12 cellular contexts compared by ENCODE assay signal in genomic region chr14:75825147-75825592, GRCh38.
DNase-seq lines count a peak whose midpoint lies in the region; ATAC-seq and TF ChIP-seq lines count a peak whose summit lies in the region.
"Had no signal": no experiment of that assay in that cellular context is flagged by ENCODE, and none has a peak within 500 bp of the region (broad histone marks: within the 10 kb centered on the region; RNA-seq: fewer than 3 reads in every experiment).

No MANE protein-coding gene starts in this region.

- H3K27ac ChIP-seq in lung (ENCODE audit: low read depth in 1 of 2, low read length in 1 of 2), result peak overlapping the region; percentile 45 to 62
- H3K27ac ChIP-seq in stomach smooth muscle (ENCODE audit: low read length), result peak overlapping the region; percentile 86

- TF ChIP-seq CTCF in lung (IDR thresholded peaks at IDR 0.05; ENCODE audit: control extremely low read depth, extremely low read depth), result no peak

- H3K27me3 ChIP-seq in lung (ENCODE audit: control insufficient read depth, insufficient read depth) (no peaks in the 10 kb centered on the region), stomach smooth muscle (ENCODE audit: control insufficient read depth in 1 of 2, insufficient read depth in 2 of 2, low read length in 2 of 2) (no peaks in the 10 kb centered on the region)

- DNase-seq in HCEC 1CT (peak; percentile 9), dermis microvascular lymphatic vessel endothelial cell (ENCODE audit: low read depth in 2 of 2) (peak; percentile 36 to 65), lung (ENCODE audit: low spot score) (no peak), amniotic stem cell (lab: John Stamatoyannopoulos, UW) (no peak)
- no peak for DNase-seq in stimulated activated CD4-positive, alpha-beta T cell treated with anti-CD3 and anti-CD28 coated beads, Interleukin-4, amount 100 ng/mL, for 24 hours
- DNase-seq: activated CD8-positive, alpha-beta memory T cell treated with anti-CD3 and anti-CD28 coated beads for 24 hours; CD4-positive, CD25-positive, alpha-beta regulatory T cell; NCI-H345 had no signal

- H3K4me3 ChIP-seq in lung, result no peak overlapping the region
- peak overlapping the region; percentile 52 to 54 for H3K4me3 ChIP-seq in stomach smooth muscle (ENCODE audit: low read length in 2 of 2)

- peak overlapping the region; percentile 60 to 62 for H3K9ac ChIP-seq in stomach smooth muscle (ENCODE audit: low read length in 2 of 2)

- H3K4me1 ChIP-seq in lung (ENCODE audit: control insufficient read depth in 2 of 2, insufficient read depth in 2 of 2, low read length in 2 of 2) (peaks cover 6 to 7% of the 10 kb centered on the region in 2 donors), stomach smooth muscle (ENCODE audit: control insufficient read depth, insufficient read depth, low read length) (peaks cover 27% of the 10 kb centered on the region)

- ATAC-seq in lung (ENCODE audit: insufficient read depth, low FRiP score) (no peak), HG03442 (IDR thresholded peaks at IDR 0.05; ENCODE audit: unreplicated experiment) (no peak), GM19455 (IDR thresholded peaks at IDR 0.05; ENCODE audit: unreplicated experiment) (no peak)
- ATAC-seq: Panc1 had no signal

- H3K9me3 ChIP-seq in lung (ENCODE audit: control insufficient read depth in 2 of 2, insufficient read depth in 1 of 2, low read length in 1 of 2) (no peaks in the 10 kb centered on the region), stomach smooth muscle (ENCODE audit: control insufficient read depth in 2 of 2, low read length in 2 of 2) (no peaks in the 10 kb centered on the region)

- 51 to 71% methylated on average over 3 of the region's 3 CpGs for WGBS in lung, 2 donors

- H3K36me3 ChIP-seq in lung (ENCODE audit: control insufficient read depth in 2 of 2, insufficient read depth in 2 of 2, low read length in 2 of 2) (peaks cover 0 to 2% of the 10 kb centered on the region in 2 donors), stomach smooth muscle (ENCODE audit: control insufficient read depth in 2 of 2, insufficient read depth in 2 of 2, low read length in 2 of 2) (no peaks in the 10 kb centered on the region)

Comparison
In these comparisons a context has a peak if more than half of its experiments do, and no peak if none do; other contexts are left out.
1. DNase-seq: peak in HCEC 1CT (single experiment) and dermis microvascular lymphatic vessel endothelial cell (2 of 2); none in lung (single experiment), stimulated activated CD4-positive, alpha-beta T cell treated with anti-CD3 and anti-CD28 coated beads, Interleukin-4, amount 100 ng/mL, for 24 hours (single experiment) and amniotic stem cell (single experiment).